Comparison of ENCODE assay signal across 18 cellular contexts in the genomic region with DNA sequence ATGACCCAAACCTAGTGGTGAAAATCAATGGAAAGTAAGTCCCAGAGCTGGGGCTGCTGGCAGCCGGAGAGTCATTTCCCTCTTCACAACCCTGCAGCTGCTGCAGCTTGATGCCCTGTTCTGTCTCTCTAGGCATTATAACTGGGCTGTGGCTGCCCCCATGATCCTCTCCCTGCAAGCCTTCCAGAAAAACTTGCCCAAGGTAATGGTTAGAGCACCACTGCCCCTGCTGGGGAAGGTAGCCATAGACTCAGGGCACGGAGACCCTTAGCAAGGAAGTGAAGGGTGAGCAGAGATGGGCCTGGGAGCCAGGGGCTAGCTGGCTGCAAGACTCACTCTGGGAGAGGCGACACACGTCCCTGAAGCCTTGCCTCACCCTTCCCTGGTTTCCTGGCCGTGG. TPM values are rescaled to one million over a fixed set of nuclear protein-coding genes. Genes with fewer than 3 reads are reported as not detected.
DNase-seq lines count a peak whose midpoint lies in the region; ATAC-seq, FAIRE-seq and TF ChIP-seq lines count a peak whose summit lies in the region.
"Had no signal": no experiment of that assay in that cellular context is flagged by ENCODE, and none has a peak within 500 bp of the region (broad histone marks: within the 10 kb centered on the region; RNA-seq: fewer than 3 reads in every experiment).

No MANE protein-coding gene starts in this region.

- no peak overlapping the region for H3K4me2 ChIP-seq in HepG2 (ENCODE audit: low read depth, low read length)
- H3K4me2 ChIP-seq in Loucy (ENCODE audit: low read depth, low read length, poor library complexity, severe bottlenecking): no peak overlapping the region
- H3K4me2 ChIP-seq: PC-9 had no signal

- in situ Hi-C loops in HepG2 (cut with HindIII; ENCODE audit: extremely low pct_ligation_motif_present, low pct_unique_long_range_greater_than_20kb) (no loop called here), brain microvascular endothelial cell (cut with HindIII; ENCODE audit: low pct_ligation_motif_present, low sequenced_read_pairs) (no loop called here), GM13977 (cut with MboI; ENCODE audit: low pct_unique_long_range_greater_than_20kb, low sequenced_read_pairs, unreplicated experiment) (no loop called here)

- H3K9ac ChIP-seq in HepG2 (ENCODE audit: insufficient read depth, low read depth, low read length) (no peak overlapping the region), Loucy (ENCODE audit: low read depth, low read length, poor library complexity, severe bottlenecking) (no peak overlapping the region)

- H3K4me1 ChIP-seq in HepG2 (ENCODE audit: insufficient read depth, low read length): no peaks in the 10 kb centered on the region
- no peaks in the 10 kb centered on the region for H3K4me1 ChIP-seq in right lobe of liver
- H3K4me1 ChIP-seq in Loucy (ENCODE audit: insufficient read depth, low read length, poor library complexity, severe bottlenecking): no peaks in the 10 kb centered on the region
- H3K4me1 ChIP-seq: Caco-2 had no signal

- H3K36me3 ChIP-seq in HepG2 (replicated peaks in 1 of 2; ENCODE audit: control insufficient read depth in 1 of 2, insufficient read depth in 2 of 2, low read length in 2 of 2) (peaks cover 15 to 24% of the 10 kb centered on the region in 2 experiments; a peak in 4 of 5 replicates), right lobe of liver (peaks cover 0 to 34% (median 15%) of the 10 kb centered on the region in 4 donors), Loucy (ENCODE audit: insufficient read depth, low read length) (no peaks in the 10 kb centered on the region), brain microvascular endothelial cell (replicated peaks) (no peaks in the 10 kb centered on the region)

- no TSS peak for BruUV-seq in HepG2 (replicated peaks; lab: Mats Ljungman, UMichigan)

- no peaks in the 10 kb centered on the region for H3K79me2 ChIP-seq in HepG2 (ENCODE audit: insufficient read depth, low read length)
- no peaks in the 10 kb centered on the region for H3K79me2 ChIP-seq in Loucy (ENCODE audit: insufficient read depth, low read length)

- TF ChIP-seq POLR2A in HepG2 (IDR thresholded peaks at IDR 0.05; ENCODE audit: insufficient read depth in 1 of 2, low read depth in 2 of 2, low read length in 2 of 2): no peak
- TF ChIP-seq POLR2A in right lobe of liver (IDR thresholded peaks at IDR 0.05): no peak

- H3K27ac ChIP-seq in HepG2 (ENCODE audit: extremely low read length, insufficient read depth, low read length): no peak overlapping the region
- H3K27ac ChIP-seq in right lobe of liver: no peak overlapping the region
- no peak overlapping the region for H3K27ac ChIP-seq in brain microvascular endothelial cell
- H3K27ac ChIP-seq: PC-9, RWPE1 had no signal

- H3K9me3 Mint-ChIP-seq in stimulated activated naive B cell treated with anti-CD40 and anti-IgM and Interleukin-4, amounts not matched to agents 10 μg/mL and 1 μg/mL and 100 μg/mL, for 72 hours: peaks cover 0 to 3% of the 10 kb centered on the region in 2 donors
- H3K9me3 Mint-ChIP-seq: CD4-positive, alpha-beta T cell had no signal

- peak; percentile 14; the same call in 2 of the 3 replicates for ATAC-seq in HepG2
- ATAC-seq in right lobe of liver: no peak
- peak in 1 of 2 donors; percentile 19 for ATAC-seq in stimulated activated naive B cell treated with anti-CD40 and anti-IgM and Interleukin-4, amounts not matched to agents 10 μg/mL and 1 μg/mL and 100 μg/mL, for 72 hours (replicated peaks)

- H3K4me3 Mint-ChIP-seq in stimulated activated naive B cell treated with anti-CD40 and anti-IgM and Interleukin-4, amounts not matched to agents 10 μg/mL and 1 μg/mL and 100 μg/mL, for 72 hours: no peak overlapping the region
- H3K4me3 Mint-ChIP-seq: CD4-positive, alpha-beta T cell had no signal

- peaks cover 5 to 16% of the 10 kb centered on the region in 2 donors for H3K27me3 Mint-ChIP-seq in stimulated activated naive B cell treated with anti-CD40 and anti-IgM and Interleukin-4, amounts not matched to agents 10 μg/mL and 1 μg/mL and 100 μg/mL, for 72 hours
- H3K27me3 Mint-ChIP-seq: CD4-positive, alpha-beta T cell had no signal

- H3K27me3 ChIP-seq in HepG2 (ENCODE audit: control insufficient read depth in 1 of 2, insufficient read depth in 2 of 2, low read length in 2 of 2) (no peaks in the 10 kb centered on the region), right lobe of liver (no peaks in the 10 kb centered on the region), Loucy (ENCODE audit: insufficient read depth, low read length, poor library complexity, severe bottlenecking) (no peaks in the 10 kb centered on the region), brain microvascular endothelial cell (replicated peaks) (no peaks in the 10 kb centered on the region)
- H3K27me3 ChIP-seq: MG63 had no signal

- no peaks in the 10 kb centered on the region for H3K9me2 ChIP-seq in Loucy (replicated peaks; ENCODE audit: low read depth, low read length)

- no peak for FAIRE-seq in HepG2 (lab: Jason Lieb, UNC)
- FAIRE-seq: A204.1 had no signal

- H3K4me3 ChIP-seq in HepG2 (replicated peaks in 1 of 3; ENCODE audit: insufficient read depth in 1 of 3, low read depth in 2 of 3, low read length in 3 of 3) (no peak overlapping the region), right lobe of liver (no peak overlapping the region), Loucy (ENCODE audit: low read length, poor library complexity, severe bottlenecking) (no peak overlapping the region), brain microvascular endothelial cell (ENCODE audit: low read depth, low read length) (no peak overlapping the region)
- H3K4me3 ChIP-seq: MG63, PC-9 had no signal

- H3K9me3 ChIP-seq in HepG2 (ENCODE audit: low read length): no peaks in the 10 kb centered on the region
- no peaks in the 10 kb centered on the region for H3K9me3 ChIP-seq in right lobe of liver
- H3K9me3 ChIP-seq in Loucy (ENCODE audit: insufficient read depth, low read depth, low read length): no peaks in the 10 kb centered on the region
- H3K9me3 ChIP-seq: Caco-2, MG63 had no signal

- no peaks in the 10 kb centered on the region for H3F3A ChIP-seq in Loucy (ENCODE audit: low read depth)

- CTCF ChIA-PET in HepG2 (lab: Yijun Ruan, JAX; ENCODE audit: low intra/inter-chr PET ratio, low total read pairs): no interaction called here

- 84% methylated on average over 5 of the region's 5 CpGs for WGBS in HepG2 (ENCODE audit: low lambda C conversion rate)
- WGBS in right lobe of liver (ENCODE audit: insufficient coverage, low coverage, low lambda C conversion rate, missing lambda C conversion rate): 68% methylated on average over 2 of the region's 5 CpGs

- no peaks in the 10 kb centered on the region for H3K4me1 Mint-ChIP-seq in stimulated activated naive B cell treated with anti-CD40 and anti-IgM and Interleukin-4, amounts not matched to agents 10 μg/mL and 1 μg/mL and 100 μg/mL, for 72 hours

- H3K27ac Mint-ChIP-seq in stimulated activated naive B cell treated with anti-CD40 and anti-IgM and Interleukin-4, amounts not matched to agents 10 μg/mL and 1 μg/mL and 100 μg/mL, for 72 hours: peak overlapping the region; percentile 73
- H3K27ac Mint-ChIP-seq: CD4-positive, alpha-beta T cell had no signal

- H4K20me1 ChIP-seq in HepG2 (ENCODE audit: insufficient read depth, low read length) (no peaks in the 10 kb centered on the region), Loucy (ENCODE audit: insufficient read depth, low read length, poor library complexity, severe bottlenecking) (no peaks in the 10 kb centered on the region)

- H3K36me3 Mint-ChIP-seq in stimulated activated naive B cell treated with anti-CD40 and anti-IgM and Interleukin-4, amounts not matched to agents 10 μg/mL and 1 μg/mL and 100 μg/mL, for 72 hours: no peaks in the 10 kb centered on the region

- POLR2A ChIA-PET in HepG2 (lab: Yijun Ruan, JAX): interaction anchor here (1.4 kb wide), 1 partner anchor 12 kb away, joined by 3 read pairs; the partner anchor contains the start of gene LPIN3

- intact Hi-C loops in HepG2 (cut with micrococcal nuclease; ENCODE audit: unreplicated experiment): no loop called here
- intact Hi-C loops in right lobe of liver (cut with DNase I): no loop called here

- TF ChIP-seq EP300 in HepG2 (IDR thresholded peaks at IDR 0.05; ENCODE audit: low read depth in 2 of 2, low read length in 2 of 2): no peak
- no peak for TF ChIP-seq EP300 in HepG2 (CRISPR knock-in tag; IDR thresholded peaks at IDR 0.05; ENCODE audit: borderline replicate concordance)

- TF ChIP-seq CTCF in HepG2 (CRISPR knock-in tag; IDR thresholded peaks at IDR 0.05) (0 out of 2 replicates have a peak, but pooled peaks have one; percentile 8), right lobe of liver (IDR thresholded peaks at IDR 0.05) (no peak), Loucy (conservative IDR thresholded peaks at IDR 0.05; ENCODE audit: low read length) (peak; percentile 17), brain microvascular endothelial cell (IDR thresholded peaks at IDR 0.05; ENCODE audit: low read depth, low read length, missing control alignments) (peak; percentile 31), GM13977 (IDR thresholded peaks at IDR 0.05; ENCODE audit: extremely low read depth, insufficient read depth, missing control alignments) (no peak), GM20000 (IDR thresholded peaks at IDR 0.05; ENCODE audit: extremely low read depth, missing control alignments) (no peak)

- DNase-seq in HepG2 (ENCODE audit: low spot score) (no peak), right lobe of liver (no peak), brain microvascular endothelial cell (no peak), GM13977 (ENCODE audit: low spot score) (no peak), GM20000 (ENCODE audit: low spot score) (no peak)
- no peak for DNase-seq in stimulated activated naive B cell treated with anti-CD40 and anti-IgM and Interleukin-4, amounts not matched to agents 10 μg/mL and 1 μg/mL and 100 μg/mL, for 72 hours
- no peak for DNase-seq in stimulated activated CD4-positive, alpha-beta T cell treated with anti-CD3 and anti-CD28 coated beads, Interleukin-15, amount 100 ng/mL, for 24 hours
- DNase-seq: CD4-positive, alpha-beta T cell; Karpas-422; MG63; NCI-H1092 treated with DMSO at 0.1 percent for 48 hours; NCI-H2081; NCI-H748 treated with DMSO at 0.1 percent for 48 hours; PC-9 had no signal

- TF ChIP-seq RAD21 in HepG2 (CRISPR knock-in tag; IDR thresholded peaks at IDR 0.05): no peak

- H2AFZ ChIP-seq in HepG2 (ENCODE audit: low read length): no peak overlapping the region
- no peak overlapping the region for H2AFZ ChIP-seq in Loucy (ENCODE audit: low read length)
- H2AFZ ChIP-seq: PC-9 had no signal

RNA-seq across cellular contexts. Expression of gene LPIN3, which starts 12.0 kb away (rescaled TPM):
- total RNA-seq in HepG2 (2016; rRNA removed; fragmentation: Illumina TruSeq; extraction: Trizol) (3.5 and 14.2 TPM in 2 replicates), right lobe of liver (10 to 100 TPM in 5 of 6 experiments, 1 to 10 TPM in 1; 8.4 to 44.7 (median 23.4) TPM)
- total RNA-seq in HepG2 (2016; cell fraction: cytosol; rRNA removed; fragmentation: Illumina TruSeq; extraction: Trizol; ENCODE audit: low read depth): 1.1 and 1.2 TPM in 2 replicates
- 2.8 and 12.1 TPM in 2 replicates for total RNA-seq in HepG2 (2016; cell fraction: insoluble cytoplasmic fraction; rRNA removed; fragmentation: Illumina TruSeq; extraction: Trizol)
- 1.00 and 1.4 TPM in 2 replicates for total RNA-seq in HepG2 (2016; cell fraction: membrane; rRNA removed; fragmentation: Illumina TruSeq; extraction: Trizol)
- 17.9 and 18.2 TPM in 2 replicates for total RNA-seq in HepG2 (2016; cell fraction: nucleus; rRNA removed; fragmentation: Illumina TruSeq; extraction: Trizol)
- 28.6 and 43.6 TPM in 2 replicates for polyA plus RNA-seq in HepG2 (2011; rRNA removed)
- 3.2 and 4.6 TPM in 2 replicates for polyA plus RNA-seq in HepG2 (2011; cell fraction: cytosol; rRNA removed)
- polyA plus RNA-seq in HepG2 (2011; cell fraction: nucleus; rRNA removed): 337 and 399 TPM in 2 replicates
- 15.0 and 15.8 TPM in 2 replicates for polyA plus RNA-seq in HepG2 (2012)
- polyA plus RNA-seq in HepG2 (2016; cell fraction: cytosol; fragmentation: Illumina TruSeq; extraction: Trizol; ENCODE audit: low read depth): 0.34 and 0.35 TPM in 2 replicates
- 1.9 and 3.7 TPM in 2 replicates for polyA plus RNA-seq in HepG2 (2016; cell fraction: insoluble cytoplasmic fraction; fragmentation: Illumina TruSeq; extraction: Trizol; ENCODE audit: low read depth)
- polyA plus RNA-seq in HepG2 (2016; cell fraction: membrane; fragmentation: Illumina TruSeq; extraction: Trizol; ENCODE audit: low read depth): 0.42 and 0.58 TPM in 2 replicates
- 71.3 and 85.0 TPM in 2 replicates for polyA plus RNA-seq in HepG2 (2016; cell fraction: nucleus; fragmentation: Illumina TruSeq; extraction: Trizol; ENCODE audit: insufficient read depth, low read depth)
- 5.4 and 16.3 TPM in 2 replicates for polyA minus RNA-seq in HepG2 (2011; rRNA and poly(A)+ RNA removed; ENCODE audit: low replicate concordance)
- polyA minus RNA-seq in HepG2 (2011; cell fraction: cytosol; rRNA and poly(A)+ RNA removed): 4.1 and 4.4 TPM in 2 replicates
- polyA minus RNA-seq in HepG2 (2011; cell fraction: nucleus; rRNA and poly(A)+ RNA removed): 35.8 and 39.4 TPM in 2 replicates

RNA-seq across cellular contexts. Expression of gene EMILIN3, which starts 14.0 kb away (rescaled TPM):
- total RNA-seq in HepG2 (2016; rRNA removed; fragmentation: Illumina TruSeq; extraction: Trizol) (0.14 and 0.29 TPM in 2 replicates), right lobe of liver (under 1 TPM in 3 of 6 experiments, not detected in 3; 0.07 to 0.09 (median 0.07) TPM)
- total RNA-seq in HepG2 (2016; cell fraction: cytosol; rRNA removed; fragmentation: Illumina TruSeq; extraction: Trizol; ENCODE audit: low read depth): 0.10 TPM in 1 of 2 replicates, not detected in the other
- total RNA-seq in HepG2 (2016; cell fraction: insoluble cytoplasmic fraction; rRNA removed; fragmentation: Illumina TruSeq; extraction: Trizol): 0.16 and 0.28 TPM in 2 replicates
- total RNA-seq in HepG2 (2016; cell fraction: membrane; rRNA removed; fragmentation: Illumina TruSeq; extraction: Trizol): 0.09 and 0.10 TPM in 2 replicates
- total RNA-seq in HepG2 (2016; cell fraction: nucleus; rRNA removed; fragmentation: Illumina TruSeq; extraction: Trizol): 0.16 TPM in 2 replicates
- polyA plus RNA-seq in HepG2 (2011; rRNA removed): 0.25 and 0.27 TPM in 2 replicates
- polyA plus RNA-seq in HepG2 (2011; cell fraction: cytosol; rRNA removed): 0.23 and 0.36 TPM in 2 replicates
- 0.29 and 0.35 TPM in 2 replicates for polyA plus RNA-seq in HepG2 (2011; cell fraction: nucleus; rRNA removed)
- polyA plus RNA-seq in HepG2 (2012): 0.50 and 0.56 TPM in 2 replicates
- polyA plus RNA-seq in HepG2 (2016; cell fraction: cytosol; fragmentation: Illumina TruSeq; extraction: Trizol; ENCODE audit: low read depth): not detected in 2 replicates
- 0.10 and 0.19 TPM in 2 replicates for polyA plus RNA-seq in HepG2 (2016; cell fraction: insoluble cytoplasmic fraction; fragmentation: Illumina TruSeq; extraction: Trizol; ENCODE audit: low read depth)
- 0.05 and 0.09 TPM in 2 replicates for polyA plus RNA-seq in HepG2 (2016; cell fraction: membrane; fragmentation: Illumina TruSeq; extraction: Trizol; ENCODE audit: low read depth)
- polyA plus RNA-seq in HepG2 (2016; cell fraction: nucleus; fragmentation: Illumina TruSeq; extraction: Trizol; ENCODE audit: insufficient read depth, low read depth): 0.38 and 0.41 TPM in 2 replicates
- polyA minus RNA-seq in HepG2 (2011; rRNA and poly(A)+ RNA removed; ENCODE audit: low replicate concordance): 0.05 and 1.5 TPM in 2 replicates
- polyA minus RNA-seq in HepG2 (2011; cell fraction: cytosol; rRNA and poly(A)+ RNA removed): 0.18 and 0.20 TPM in 2 replicates
- polyA minus RNA-seq in HepG2 (2011; cell fraction: nucleus; rRNA and poly(A)+ RNA removed): 0.13 TPM in 1 of 2 replicates, not detected in the other
- total RNA-seq: PC-9 had no signal

RNA-seq across cellular contexts. Expression of gene ZHX3, which starts 35.1 kb away (rescaled TPM):
- total RNA-seq in HepG2 (2016; rRNA removed; fragmentation: Illumina TruSeq; extraction: Trizol) (11.7 and 13.0 TPM in 2 replicates), right lobe of liver (10 to 100 TPM; 17.6 to 47.4 (median 26.2) TPM)
- total RNA-seq in HepG2 (2016; cell fraction: cytosol; rRNA removed; fragmentation: Illumina TruSeq; extraction: Trizol; ENCODE audit: low read depth): 7.8 and 8.9 TPM in 2 replicates
- 11.9 and 13.9 TPM in 2 replicates for total RNA-seq in HepG2 (2016; cell fraction: insoluble cytoplasmic fraction; rRNA removed; fragmentation: Illumina TruSeq; extraction: Trizol)
- 9.7 and 11.7 TPM in 2 replicates for total RNA-seq in HepG2 (2016; cell fraction: membrane; rRNA removed; fragmentation: Illumina TruSeq; extraction: Trizol)
- 13.8 and 17.1 TPM in 2 replicates for total RNA-seq in HepG2 (2016; cell fraction: nucleus; rRNA removed; fragmentation: Illumina TruSeq; extraction: Trizol)
- polyA plus RNA-seq in HepG2 (2011; rRNA removed): 8.1 and 8.4 TPM in 2 replicates
- polyA plus RNA-seq in HepG2 (2011; cell fraction: cytosol; rRNA removed): 3.7 and 3.9 TPM in 2 replicates
- 9.0 and 9.8 TPM in 2 replicates for polyA plus RNA-seq in HepG2 (2011; cell fraction: nucleus; rRNA removed)
- polyA plus RNA-seq in HepG2 (2012): 8.2 and 8.7 TPM in 2 replicates
- polyA plus RNA-seq in HepG2 (2016; cell fraction: cytosol; fragmentation: Illumina TruSeq; extraction: Trizol; ENCODE audit: low read depth): 8.5 and 10.7 TPM in 2 replicates
- polyA plus RNA-seq in HepG2 (2016; cell fraction: insoluble cytoplasmic fraction; fragmentation: Illumina TruSeq; extraction: Trizol; ENCODE audit: low read depth): 11.8 and 13.5 TPM in 2 replicates
- polyA plus RNA-seq in HepG2 (2016; cell fraction: membrane; fragmentation: Illumina TruSeq; extraction: Trizol; ENCODE audit: low read depth): 8.4 and 11.6 TPM in 2 replicates
- 15.2 and 17.6 TPM in 2 replicates for polyA plus RNA-seq in HepG2 (2016; cell fraction: nucleus; fragmentation: Illumina TruSeq; extraction: Trizol; ENCODE audit: insufficient read depth, low read depth)
- polyA minus RNA-seq in HepG2 (2011; rRNA and poly(A)+ RNA removed; ENCODE audit: low replicate concordance): 14.5 and 16.9 TPM in 2 replicates
- polyA minus RNA-seq in HepG2 (2011; cell fraction: cytosol; rRNA and poly(A)+ RNA removed): 4.8 and 7.9 TPM in 2 replicates
- 8.8 and 10.6 TPM in 2 replicates for polyA minus RNA-seq in HepG2 (2011; cell fraction: nucleus; rRNA and poly(A)+ RNA removed)

Comparison
In these comparisons a context has a peak if more than half of its experiments do, and no peak if none do; other contexts are left out.
1. CTCF ChIP-seq: peak in HepG2 (single experiment), Loucy (single experiment) and brain microvascular endothelial cell (single experiment); none in right lobe of liver (0 of 4), GM13977 (single experiment) and GM20000 (single experiment).